1 cellular context compared by ENCODE assay signal in the genomic region with DNA sequence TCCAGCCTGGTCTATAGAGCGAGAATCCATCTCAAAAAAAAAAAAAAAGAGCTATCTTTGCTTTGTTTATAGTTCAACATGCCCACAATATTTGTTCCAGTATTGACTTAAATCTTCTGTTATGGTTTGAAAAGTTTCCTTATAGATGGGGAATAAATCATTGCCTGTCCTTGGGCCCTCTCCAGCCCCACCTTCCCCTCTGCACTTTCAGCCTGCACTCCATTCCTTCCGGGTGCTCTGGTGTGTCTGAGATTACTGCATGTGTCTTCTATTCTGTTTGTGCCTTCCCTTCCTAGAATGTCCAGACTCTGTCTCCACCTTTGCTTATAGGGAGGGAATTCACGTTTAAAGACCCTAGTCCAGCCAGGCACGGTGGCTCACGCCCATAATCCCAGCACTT.
TF ChIP-seq lines count a peak whose summit lies in the region.

No MANE protein-coding gene starts in this region.

TF ChIP-seq in WTC11, 78 proteins besides CTCF, POLR2A, EP300 and RAD21:
- TF ChIP-seq CBFB (CRISPR knock-in tag; IDR thresholded peaks at IDR 0.05; ENCODE audit: low read depth) (no peak), MYBL2 (CRISPR knock-in tag; IDR thresholded peaks at IDR 0.05) (no peak), TEAD1 (CRISPR knock-in tag; IDR thresholded peaks at IDR 0.05) (no peak), FOXJ3 (CRISPR knock-in tag; IDR thresholded peaks at IDR 0.05; ENCODE audit: borderline replicate concordance) (no peak), SOX15 (CRISPR knock-in tag; IDR thresholded peaks at IDR 0.05) (no peak), MXD4 (CRISPR knock-in tag; IDR thresholded peaks at IDR 0.05; ENCODE audit: borderline replicate concordance) (no peak)
- TF ChIP-seq, protein P1, sequence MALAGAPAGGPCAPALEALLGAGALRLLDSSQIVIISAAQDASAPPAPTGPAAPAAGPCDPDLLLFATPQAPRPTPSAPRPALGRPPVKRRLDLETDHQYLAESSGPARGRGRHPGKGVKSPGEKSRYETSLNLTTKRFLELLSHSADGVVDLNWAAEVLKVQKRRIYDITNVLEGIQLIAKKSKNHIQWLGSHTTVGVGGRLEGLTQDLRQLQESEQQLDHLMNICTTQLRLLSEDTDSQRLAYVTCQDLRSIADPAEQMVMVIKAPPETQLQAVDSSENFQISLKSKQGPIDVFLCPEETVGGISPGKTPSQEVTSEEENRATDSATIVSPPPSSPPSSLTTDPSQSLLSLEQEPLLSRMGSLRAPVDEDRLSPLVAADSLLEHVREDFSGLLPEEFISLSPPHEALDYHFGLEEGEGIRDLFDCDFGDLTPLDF (CRISPR knock-in tag; IDR thresholded peaks at IDR 0.05): no peak
- TF ChIP-seq, protein P2, sequence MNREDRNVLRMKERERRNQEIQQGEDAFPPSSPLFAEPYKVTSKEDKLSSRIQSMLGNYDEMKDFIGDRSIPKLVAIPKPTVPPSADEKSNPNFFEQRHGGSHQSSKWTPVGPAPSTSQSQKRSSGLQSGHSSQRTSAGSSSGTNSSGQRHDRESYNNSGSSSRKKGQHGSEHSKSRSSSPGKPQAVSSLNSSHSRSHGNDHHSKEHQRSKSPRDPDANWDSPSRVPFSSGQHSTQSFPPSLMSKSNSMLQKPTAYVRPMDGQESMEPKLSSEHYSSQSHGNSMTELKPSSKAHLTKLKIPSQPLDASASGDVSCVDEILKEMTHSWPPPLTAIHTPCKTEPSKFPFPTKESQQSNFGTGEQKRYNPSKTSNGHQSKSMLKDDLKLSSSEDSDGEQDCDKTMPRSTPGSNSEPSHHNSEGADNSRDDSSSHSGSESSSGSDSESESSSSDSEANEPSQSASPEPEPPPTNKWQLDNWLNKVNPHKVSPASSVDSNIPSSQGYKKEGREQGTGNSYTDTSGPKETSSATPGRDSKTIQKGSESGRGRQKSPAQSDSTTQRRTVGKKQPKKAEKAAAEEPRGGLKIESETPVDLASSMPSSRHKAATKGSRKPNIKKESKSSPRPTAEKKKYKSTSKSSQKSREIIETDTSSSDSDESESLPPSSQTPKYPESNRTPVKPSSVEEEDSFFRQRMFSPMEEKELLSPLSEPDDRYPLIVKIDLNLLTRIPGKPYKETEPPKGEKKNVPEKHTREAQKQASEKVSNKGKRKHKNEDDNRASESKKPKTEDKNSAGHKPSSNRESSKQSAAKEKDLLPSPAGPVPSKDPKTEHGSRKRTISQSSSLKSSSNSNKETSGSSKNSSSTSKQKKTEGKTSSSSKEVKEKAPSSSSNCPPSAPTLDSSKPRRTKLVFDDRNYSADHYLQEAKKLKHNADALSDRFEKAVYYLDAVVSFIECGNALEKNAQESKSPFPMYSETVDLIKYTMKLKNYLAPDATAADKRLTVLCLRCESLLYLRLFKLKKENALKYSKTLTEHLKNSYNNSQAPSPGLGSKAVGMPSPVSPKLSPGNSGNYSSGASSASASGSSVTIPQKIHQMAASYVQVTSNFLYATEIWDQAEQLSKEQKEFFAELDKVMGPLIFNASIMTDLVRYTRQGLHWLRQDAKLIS (CRISPR knock-in tag; IDR thresholded peaks at IDR 0.05; ENCODE audit: borderline replicate concordance): no peak
- TF ChIP-seq, protein P3, sequence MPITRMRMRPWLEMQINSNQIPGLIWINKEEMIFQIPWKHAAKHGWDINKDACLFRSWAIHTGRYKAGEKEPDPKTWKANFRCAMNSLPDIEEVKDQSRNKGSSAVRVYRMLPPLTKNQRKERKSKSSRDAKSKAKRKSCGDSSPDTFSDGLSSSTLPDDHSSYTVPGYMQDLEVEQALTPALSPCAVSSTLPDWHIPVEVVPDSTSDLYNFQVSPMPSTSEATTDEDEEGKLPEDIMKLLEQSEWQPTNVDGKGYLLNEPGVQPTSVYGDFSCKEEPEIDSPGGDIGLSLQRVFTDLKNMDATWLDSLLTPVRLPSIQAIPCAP (CRISPR knock-in tag; IDR thresholded peaks at IDR 0.05): no peak
- TF ChIP-seq, protein P4, sequence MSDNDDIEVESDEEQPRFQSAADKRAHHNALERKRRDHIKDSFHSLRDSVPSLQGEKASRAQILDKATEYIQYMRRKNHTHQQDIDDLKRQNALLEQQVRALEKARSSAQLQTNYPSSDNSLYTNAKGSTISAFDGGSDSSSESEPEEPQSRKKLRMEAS (CRISPR knock-in tag; IDR thresholded peaks at IDR 0.05): no peak
